ENCODE assay signal across 14 cellular contexts in genomic region chr17:44327715-44328449, GRCh38. TPM values are rescaled to one million over a fixed set of nuclear protein-coding genes. Genes with fewer than 3 reads are reported as not detected.
DNase-seq lines count a peak whose midpoint lies in the region; TF ChIP-seq lines count a peak whose summit lies in the region.
"Had no signal": no experiment of that assay in that cellular context is flagged by ENCODE, and none has a peak within 500 bp of the region (broad histone marks: within the 10 kb centered on the region; RNA-seq: fewer than 3 reads in every experiment).

No MANE protein-coding gene starts in this region.

- no peak overlapping the region for H3K4me3 ChIP-seq in neural progenitor cell

- peaks cover 34% of the 10 kb centered on the region for H3F3A ChIP-seq in neural progenitor cell (ENCODE audit: low read depth)

- peaks cover 14% of the 10 kb centered on the region for H4K20me1 ChIP-seq in neural progenitor cell (ENCODE audit: low read depth)

- H3K27me3 Mint-ChIP-seq in activated T-cell treated with anti-CD3 and anti-CD28 coated beads, Interleukin-2, amount 50 U/mL, for 24 hours, result no peaks in the 10 kb centered on the region
- no peaks in the 10 kb centered on the region for H3K27me3 Mint-ChIP-seq in activated CD4-positive, alpha-beta memory T cell treated with anti-CD3 and anti-CD28 coated beads, Interleukin-2, amount 10 ng/mL, durations not matched to agents 7 days and 5 days
- peaks cover 4% of the 10 kb centered on the region for H3K27me3 Mint-ChIP-seq in neural progenitor cell (ENCODE audit: insufficient read depth, low read depth)

- peaks cover 19% of the 10 kb centered on the region for H3K27me3 ChIP-seq in neural progenitor cell
- H3K27me3 ChIP-seq: ascending aorta, spleen had no signal

- peaks cover 4% of the 10 kb centered on the region for H3K4me1 ChIP-seq in neural progenitor cell

- no peak overlapping the region for H3K27ac ChIP-seq in neural progenitor cell
- H3K27ac ChIP-seq: ascending aorta had no signal

- H2AFZ ChIP-seq in neural progenitor cell (replicated peaks), result no peak overlapping the region

- H3K4me1 Mint-ChIP-seq in activated T-cell treated with anti-CD3 and anti-CD28 coated beads, Interleukin-2, amount 50 U/mL, for 24 hours (ENCODE audit: low read depth), result peaks cover 37% of the 10 kb centered on the region
- H3K4me1 Mint-ChIP-seq in activated CD4-positive, alpha-beta memory T cell treated with anti-CD3 and anti-CD28 coated beads, Interleukin-2, amount 10 ng/mL, durations not matched to agents 7 days and 5 days, result peaks cover 34% of the 10 kb centered on the region
- peaks cover 14% of the 10 kb centered on the region for H3K4me1 Mint-ChIP-seq in neural progenitor cell

- H3K9me3 ChIP-seq in neural progenitor cell (ENCODE audit: low read depth), result no peaks in the 10 kb centered on the region
- H3K9me3 ChIP-seq: ascending aorta, spleen had no signal

- peak overlapping the region; percentile 54 for H3K27ac Mint-ChIP-seq in activated T-cell treated with anti-CD3 and anti-CD28 coated beads, Interleukin-2, amount 50 U/mL, for 24 hours
- no peak overlapping the region for H3K27ac Mint-ChIP-seq in activated CD4-positive, alpha-beta memory T cell treated with anti-CD3 and anti-CD28 coated beads, Interleukin-2, amount 10 ng/mL, durations not matched to agents 7 days and 5 days
- no peak overlapping the region for H3K27ac Mint-ChIP-seq in neural progenitor cell

- no peak overlapping the region for H3K4me2 ChIP-seq in neural progenitor cell

- no peak overlapping the region for H3K9ac ChIP-seq in neural progenitor cell

- H3K36me3 Mint-ChIP-seq in activated T-cell treated with anti-CD3 and anti-CD28 coated beads, Interleukin-2, amount 50 U/mL, for 24 hours (ENCODE audit: low read depth), result peaks cover 17% of the 10 kb centered on the region
- no peaks in the 10 kb centered on the region for H3K36me3 Mint-ChIP-seq in activated CD4-positive, alpha-beta memory T cell treated with anti-CD3 and anti-CD28 coated beads, Interleukin-2, amount 10 ng/mL, durations not matched to agents 7 days and 5 days (ENCODE audit: low read depth)
- H3K36me3 Mint-ChIP-seq in neural progenitor cell, result no peaks in the 10 kb centered on the region

- no peaks in the 10 kb centered on the region for H3K9me3 Mint-ChIP-seq in activated T-cell treated with anti-CD3 and anti-CD28 coated beads, Interleukin-2, amount 50 U/mL, for 24 hours
- no peaks in the 10 kb centered on the region for H3K9me3 Mint-ChIP-seq in activated CD4-positive, alpha-beta memory T cell treated with anti-CD3 and anti-CD28 coated beads, Interleukin-2, amount 10 ng/mL, durations not matched to agents 7 days and 5 days
- H3K9me3 Mint-ChIP-seq in neural progenitor cell, result no peaks in the 10 kb centered on the region
- H3K9me3 Mint-ChIP-seq: HFFc6 had no signal

- DNase-seq in activated T-cell treated with anti-CD3 and anti-CD28 coated beads, Interleukin-2, amount 50 U/mL, for 24 hours, result no peak
- no peak for DNase-seq in activated T-cell treated with anti-CD3 and anti-CD28 coated beads, Interleukin-2, amount 50 U/mL, for 48 hours
- DNase-seq in activated CD4-positive, alpha-beta memory T cell treated with anti-CD3 and anti-CD28 coated beads, Interleukin-2, amount 10 ng/mL, durations not matched to agents 7 days and 5 days, result no peak
- DNase-seq in neural progenitor cell (ENCODE audit: low spot score) (no peak), nucleus accumbens (lab: John Stamatoyannopoulos, UW) (no peak)
- no peak for DNase-seq in NK-92 treated with Interleukin-12 subunit alpha and Interleukin-12 subunit beta, amount 100 ng/mL, for 24 hours (lab: John Stamatoyannopoulos, UW)
- DNase-seq: activated CD4-positive, alpha-beta T cell treated with anti-CD3 and anti-CD28 coated beads, Interleukin-2, amount 50 U/mL, for 4 hours; effector CD8-positive, alpha-beta T cell; foreskin melanocyte; NCI-H1694 had no signal

- peaks cover 16% of the 10 kb centered on the region for H3K79me2 ChIP-seq in neural progenitor cell (ENCODE audit: low read depth)

- no peaks in the 10 kb centered on the region for H3K36me3 ChIP-seq in neural progenitor cell
- H3K36me3 ChIP-seq: ascending aorta, spleen had no signal

- CTCF ChIA-PET in activated CD4-positive, alpha-beta memory T cell treated with anti-CD3 and anti-CD28 coated beads, Interleukin-2, amount 10 ng/mL, durations not matched to agents 7 days and 5 days (lab: Charles Lee), result interaction anchor here (1.3 to 8.1 kb wide), 3 partner anchors 118 to 130 kb away, joined by 9 to 65 read pairs (median 18); no protein-coding TSS in a partner anchor

- POLR2A ChIA-PET in activated CD4-positive, alpha-beta memory T cell treated with anti-CD3 and anti-CD28 coated beads, Interleukin-2, amount 10 ng/mL, durations not matched to agents 7 days and 5 days (lab: Charles Lee), result interaction anchor here (0.8 to 8.0 kb wide), 5 partner anchors 107 to 142 kb away, joined by 3 to 117 read pairs (median 8); partner anchors contain the start of genes TMUB2 and UBTF

- H3K4me3 Mint-ChIP-seq in activated T-cell treated with anti-CD3 and anti-CD28 coated beads, Interleukin-2, amount 50 U/mL, for 24 hours, result peak overlapping the region; percentile 2
- peak overlapping the region; percentile 16 for H3K4me3 Mint-ChIP-seq in activated CD4-positive, alpha-beta memory T cell treated with anti-CD3 and anti-CD28 coated beads, Interleukin-2, amount 10 ng/mL, durations not matched to agents 7 days and 5 days
- peak overlapping the region; percentile 58 for H3K4me3 Mint-ChIP-seq in neural progenitor cell

- TF ChIP-seq CTCF in neural progenitor cell (IDR thresholded peaks at IDR 0.05), result no peak

RNA-seq across cellular contexts. Expression of gene SLC25A39, which starts 3.3 kb away (rescaled TPM):
- total RNA-seq in activated CD4-positive, alpha-beta memory T cell treated with anti-CD3 and anti-CD28 coated beads, Interleukin-2, amount 10 ng/mL, durations not matched to agents 7 days and 5 days, result 10 to 100 TPM; 72.6 to 77.0 TPM
- 61.2 and 146 TPM in 2 replicates for total RNA-seq in neural progenitor cell (ENCODE audit: low replicate concordance)

RNA-seq across cellular contexts. Expression of gene GRN, which starts 17.2 kb away (rescaled TPM):
- total RNA-seq in activated CD4-positive, alpha-beta memory T cell treated with anti-CD3 and anti-CD28 coated beads, Interleukin-2, amount 10 ng/mL, durations not matched to agents 7 days and 5 days, result 10 to 100 TPM; 87.8 to 98.4 TPM
- 28.2 and 98.6 TPM in 2 replicates for total RNA-seq in neural progenitor cell (ENCODE audit: low replicate concordance)

RNA-seq across cellular contexts. Expression of gene RUNDC3A, which starts 19.5 kb away (rescaled TPM):
- under 1 TPM in 1 of 2 experiments, not detected in 1; 0.28 TPM for total RNA-seq in activated CD4-positive, alpha-beta memory T cell treated with anti-CD3 and anti-CD28 coated beads, Interleukin-2, amount 10 ng/mL, durations not matched to agents 7 days and 5 days
- total RNA-seq in neural progenitor cell (ENCODE audit: low replicate concordance), result 0.09 and 0.58 TPM in 2 replicates
- total RNA-seq: ascending aorta had no signal

RNA-seq across cellular contexts. Expression of gene FAM171A2, which starts 35.8 kb away (rescaled TPM):
- under 1 TPM in 1 of 2 experiments, not detected in 1; 0.10 TPM for total RNA-seq in activated CD4-positive, alpha-beta memory T cell treated with anti-CD3 and anti-CD28 coated beads, Interleukin-2, amount 10 ng/mL, durations not matched to agents 7 days and 5 days
- total RNA-seq in neural progenitor cell (ENCODE audit: low replicate concordance), result 18.1 and 68.1 TPM in 2 replicates

RNA-seq across cellular contexts. Expression of gene SLC4A1, which starts 59.9 kb away (rescaled TPM):
- total RNA-seq in activated CD4-positive, alpha-beta memory T cell treated with anti-CD3 and anti-CD28 coated beads, Interleukin-2, amount 10 ng/mL, durations not matched to agents 7 days and 5 days, result not detected
- total RNA-seq in neural progenitor cell (ENCODE audit: low replicate concordance), result not detected in 2 replicates
- total RNA-seq: HFFc6, kidney epithelial cell had no signal

Comparison
In these comparisons a context has a peak if more than half of its experiments do, and no peak if none do; other contexts are left out.
1. H3K4me3 Mint-ChIP-seq: peak in every context shown above with its lines; median percentile 58 in neural progenitor cell; 16 in activated CD4-positive, alpha-beta memory T cell treated with anti-CD3 and anti-CD28 coated beads, Interleukin-2, amount 10 ng/mL, durations not matched to agents 7 days and 5 days; 2 in activated T-cell treated with anti-CD3 and anti-CD28 coated beads, Interleukin-2, amount 50 U/mL, for 24 hours.